Comparison of ENCODE assay signal across 1 cellular context in the genomic region with DNA sequence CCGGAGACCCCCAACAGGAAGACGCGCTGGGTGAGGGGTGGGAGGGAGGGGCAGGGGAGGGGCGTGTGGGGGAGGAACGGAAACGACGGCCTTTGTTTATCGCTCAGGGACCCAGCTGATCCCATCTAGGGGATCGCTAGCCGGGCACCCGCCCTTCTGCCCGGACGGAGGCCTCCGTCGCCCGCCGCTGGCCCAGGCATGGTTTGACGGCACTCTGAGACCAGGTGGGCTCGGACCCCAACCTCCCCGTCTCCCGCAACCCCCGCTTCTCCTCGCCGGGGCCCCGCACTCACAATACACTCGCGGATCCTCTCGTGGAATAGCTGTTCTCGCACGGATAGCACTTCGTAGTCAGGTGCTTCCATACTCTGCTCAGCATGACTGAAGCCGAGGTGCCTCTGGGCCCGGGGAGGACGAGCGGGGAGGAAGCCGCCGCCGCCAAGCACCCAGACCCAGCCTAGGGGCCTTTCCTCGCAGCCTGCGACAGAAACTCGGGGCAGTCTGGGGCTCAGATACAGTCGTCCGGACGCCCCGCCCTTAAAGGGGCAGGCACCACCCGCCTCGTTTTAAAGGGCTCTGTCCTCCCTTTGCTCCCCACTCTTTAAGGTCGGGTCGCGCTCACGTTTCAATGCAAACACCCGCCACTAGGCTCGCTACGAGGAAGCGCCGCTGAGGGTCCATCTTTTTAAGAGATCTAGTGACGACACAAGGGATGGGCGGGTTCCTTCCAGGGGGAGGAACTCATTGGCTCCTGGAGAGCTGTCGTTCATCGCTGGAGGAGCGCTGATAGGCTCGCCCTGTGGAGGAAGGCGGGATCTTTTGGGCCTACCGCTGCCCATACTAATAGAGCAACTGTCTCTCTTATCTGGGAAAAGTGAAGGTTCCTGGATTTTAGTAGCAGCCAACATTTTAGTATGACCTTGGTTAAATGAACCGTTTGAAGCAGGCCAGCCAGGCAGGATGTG.
TF ChIP-seq lines count a peak whose summit lies in the region.

A gene with protein sequence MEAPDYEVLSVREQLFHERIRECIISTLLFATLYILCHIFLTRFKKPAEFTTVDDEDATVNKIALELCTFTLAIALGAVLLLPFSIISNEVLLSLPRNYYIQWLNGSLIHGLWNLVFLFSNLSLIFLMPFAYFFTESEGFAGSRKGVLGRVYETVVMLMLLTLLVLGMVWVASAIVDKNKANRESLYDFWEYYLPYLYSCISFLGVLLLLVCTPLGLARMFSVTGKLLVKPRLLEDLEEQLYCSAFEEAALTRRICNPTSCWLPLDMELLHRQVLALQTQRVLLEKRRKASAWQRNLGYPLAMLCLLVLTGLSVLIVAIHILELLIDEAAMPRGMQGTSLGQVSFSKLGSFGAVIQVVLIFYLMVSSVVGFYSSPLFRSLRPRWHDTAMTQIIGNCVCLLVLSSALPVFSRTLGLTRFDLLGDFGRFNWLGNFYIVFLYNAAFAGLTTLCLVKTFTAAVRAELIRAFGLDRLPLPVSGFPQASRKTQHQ (minus strand): TSS at position 657 of the 965 bp plus-strand sequence. CDS start 292 bp downstream, at position 365.

TF ChIP-seq in HepG2, 621 proteins besides CTCF, POLR2A, EP300 and RAD21 (continued from another document and continues in another):
- TF ChIP-seq, protein P1, sequence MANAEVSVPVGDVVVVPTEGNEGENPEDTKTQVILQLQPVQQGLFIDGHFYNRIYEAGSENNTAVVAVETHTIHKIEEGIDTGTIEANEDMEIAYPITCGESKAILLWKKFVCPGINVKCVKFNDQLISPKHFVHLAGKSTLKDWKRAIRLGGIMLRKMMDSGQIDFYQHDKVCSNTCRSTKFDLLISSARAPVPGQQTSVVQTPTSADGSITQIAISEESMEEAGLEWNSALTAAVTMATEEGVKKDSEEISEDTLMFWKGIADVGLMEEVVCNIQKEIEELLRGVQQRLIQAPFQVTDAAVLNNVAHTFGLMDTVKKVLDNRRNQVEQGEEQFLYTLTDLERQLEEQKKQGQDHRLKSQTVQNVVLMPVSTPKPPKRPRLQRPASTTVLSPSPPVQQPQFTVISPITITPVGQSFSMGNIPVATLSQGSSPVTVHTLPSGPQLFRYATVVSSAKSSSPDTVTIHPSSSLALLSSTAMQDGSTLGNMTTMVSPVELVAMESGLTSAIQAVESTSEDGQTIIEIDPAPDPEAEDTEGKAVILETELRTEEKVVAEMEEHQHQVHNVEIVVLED (CRISPR knock-in tag; IDR thresholded peaks at IDR 0.05; ENCODE audit: borderline replicate concordance): peak; percentile 71; the same call in 1 of the 2 replicates
- no peak for TF ChIP-seq ZNF354B (CRISPR knock-in tag; IDR thresholded peaks at IDR 0.05)
- peak; percentile 47; the same call in 1 of the 2 replicates for TF ChIP-seq GATAD1 (CRISPR knock-in tag; IDR thresholded peaks at IDR 0.05)
- no peak for TF ChIP-seq ZNF816 (CRISPR knock-in tag; IDR thresholded peaks at IDR 0.05; ENCODE audit: borderline replicate concordance)
- TF ChIP-seq NFE2 (CRISPR knock-in tag; IDR thresholded peaks at IDR 0.05): no peak
- TF ChIP-seq, protein P2, sequence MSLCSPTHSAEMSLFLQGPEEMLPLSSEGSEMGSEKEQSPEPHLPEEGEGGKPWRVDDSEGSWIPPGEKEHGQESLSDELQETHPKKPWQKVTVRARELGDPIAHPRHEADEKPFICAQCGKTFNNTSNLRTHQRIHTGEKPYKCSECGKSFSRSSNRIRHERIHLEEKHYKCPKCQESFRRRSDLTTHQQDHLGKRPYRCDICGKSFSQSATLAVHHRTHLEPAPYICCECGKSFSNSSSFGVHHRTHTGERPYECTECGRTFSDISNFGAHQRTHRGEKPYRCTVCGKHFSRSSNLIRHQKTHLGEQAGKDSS (CRISPR knock-in tag; IDR thresholded peaks at IDR 0.05; ENCODE audit: borderline replicate concordance, low read depth): no peak
- 0 out of 2 replicates have a peak, but pooled peaks have one; percentile 34 for TF ChIP-seq SP4 (CRISPR knock-in tag; IDR thresholded peaks at IDR 0.05)
- TF ChIP-seq KLF12 (CRISPR knock-in tag; IDR thresholded peaks at IDR 0.05; ENCODE audit: borderline replicate concordance): 0 out of 2 replicates have a peak, but pooled peaks have one; percentile 25
- TF ChIP-seq KAT2B (IDR thresholded peaks at IDR 0.05; ENCODE audit: borderline replicate concordance, low read depth, low read length): no peak
- no peak for TF ChIP-seq ZNF768 (CRISPR knock-in tag; IDR thresholded peaks at IDR 0.05)
- TF ChIP-seq SSRP1 (CRISPR knock-in tag; IDR thresholded peaks at IDR 0.05): no peak
- no peak for TF ChIP-seq ZNF766 (CRISPR knock-in tag; IDR thresholded peaks at IDR 0.05; ENCODE audit: borderline replicate concordance)
- TF ChIP-seq U2AF1 (optimal IDR thresholded peaks at IDR 0.05; ENCODE audit: low read depth, low read length): no peak
- peak; percentile 10; the same call in 1 of the 2 replicates for TF ChIP-seq CHD2 (IDR thresholded peaks at IDR 0.05; ENCODE audit: low read depth, low read length)
- TF ChIP-seq, protein P3, sequence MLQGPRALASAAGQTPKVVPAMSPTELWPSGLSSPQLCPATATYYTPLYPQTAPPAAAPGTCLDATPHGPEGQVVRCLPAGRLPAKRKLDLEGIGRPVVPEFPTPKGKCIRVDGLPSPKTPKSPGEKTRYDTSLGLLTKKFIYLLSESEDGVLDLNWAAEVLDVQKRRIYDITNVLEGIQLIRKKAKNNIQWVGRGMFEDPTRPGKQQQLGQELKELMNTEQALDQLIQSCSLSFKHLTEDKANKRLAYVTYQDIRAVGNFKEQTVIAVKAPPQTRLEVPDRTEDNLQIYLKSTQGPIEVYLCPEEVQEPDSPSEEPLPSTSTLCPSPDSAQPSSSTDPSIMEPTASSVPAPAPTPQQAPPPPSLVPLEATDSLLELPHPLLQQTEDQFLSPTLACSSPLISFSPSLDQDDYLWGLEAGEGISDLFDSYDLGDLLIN (CRISPR knock-in tag; IDR thresholded peaks at IDR 0.05; ENCODE audit: borderline replicate concordance): 0 out of 2 replicates have a peak, but pooled peaks have one; percentile 35
- TF ChIP-seq MED1 (CRISPR knock-in tag; IDR thresholded peaks at IDR 0.05): no peak
- TF ChIP-seq, protein P4, sequence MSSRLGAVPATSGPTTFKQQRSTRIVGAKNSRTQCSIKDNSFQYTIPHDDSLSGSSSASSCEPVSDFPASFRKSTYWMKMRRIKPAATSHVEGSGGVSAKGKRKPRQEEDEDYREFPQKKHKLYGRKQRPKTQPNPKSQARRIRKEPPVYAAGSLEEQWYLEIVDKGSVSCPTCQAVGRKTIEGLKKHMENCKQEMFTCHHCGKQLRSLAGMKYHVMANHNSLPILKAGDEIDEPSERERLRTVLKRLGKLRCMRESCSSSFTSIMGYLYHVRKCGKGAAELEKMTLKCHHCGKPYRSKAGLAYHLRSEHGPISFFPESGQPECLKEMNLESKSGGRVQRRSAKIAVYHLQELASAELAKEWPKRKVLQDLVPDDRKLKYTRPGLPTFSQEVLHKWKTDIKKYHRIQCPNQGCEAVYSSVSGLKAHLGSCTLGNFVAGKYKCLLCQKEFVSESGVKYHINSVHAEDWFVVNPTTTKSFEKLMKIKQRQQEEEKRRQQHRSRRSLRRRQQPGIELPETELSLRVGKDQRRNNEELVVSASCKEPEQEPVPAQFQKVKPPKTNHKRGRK (CRISPR knock-in tag; IDR thresholded peaks at IDR 0.05): no peak
- 0 out of 2 replicates have a peak, but pooled peaks have one; percentile 37 for TF ChIP-seq ZNF335 (CRISPR knock-in tag; IDR thresholded peaks at IDR 0.05)
- no peak for TF ChIP-seq ZNF143 (CRISPR knock-in tag; IDR thresholded peaks at IDR 0.05)
- TF ChIP-seq FLYWCH1 (CRISPR knock-in tag; IDR thresholded peaks at IDR 0.05): no peak
- TF ChIP-seq, protein P5, sequence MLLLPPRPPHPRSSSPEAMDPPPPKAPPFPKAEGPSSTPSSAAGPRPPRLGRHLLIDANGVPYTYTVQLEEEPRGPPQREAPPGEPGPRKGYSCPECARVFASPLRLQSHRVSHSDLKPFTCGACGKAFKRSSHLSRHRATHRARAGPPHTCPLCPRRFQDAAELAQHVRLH (CRISPR knock-in tag; IDR thresholded peaks at IDR 0.05; ENCODE audit: borderline replicate concordance, low read depth): peak; percentile 88; the same call in 1 of the 2 replicates
- TF ChIP-seq ZNF510 (CRISPR knock-in tag; IDR thresholded peaks at IDR 0.05; ENCODE audit: low read depth): no peak
- TF ChIP-seq JUN (CRISPR knock-in tag; IDR thresholded peaks at IDR 0.05): no peak
- TF ChIP-seq, protein P6, sequence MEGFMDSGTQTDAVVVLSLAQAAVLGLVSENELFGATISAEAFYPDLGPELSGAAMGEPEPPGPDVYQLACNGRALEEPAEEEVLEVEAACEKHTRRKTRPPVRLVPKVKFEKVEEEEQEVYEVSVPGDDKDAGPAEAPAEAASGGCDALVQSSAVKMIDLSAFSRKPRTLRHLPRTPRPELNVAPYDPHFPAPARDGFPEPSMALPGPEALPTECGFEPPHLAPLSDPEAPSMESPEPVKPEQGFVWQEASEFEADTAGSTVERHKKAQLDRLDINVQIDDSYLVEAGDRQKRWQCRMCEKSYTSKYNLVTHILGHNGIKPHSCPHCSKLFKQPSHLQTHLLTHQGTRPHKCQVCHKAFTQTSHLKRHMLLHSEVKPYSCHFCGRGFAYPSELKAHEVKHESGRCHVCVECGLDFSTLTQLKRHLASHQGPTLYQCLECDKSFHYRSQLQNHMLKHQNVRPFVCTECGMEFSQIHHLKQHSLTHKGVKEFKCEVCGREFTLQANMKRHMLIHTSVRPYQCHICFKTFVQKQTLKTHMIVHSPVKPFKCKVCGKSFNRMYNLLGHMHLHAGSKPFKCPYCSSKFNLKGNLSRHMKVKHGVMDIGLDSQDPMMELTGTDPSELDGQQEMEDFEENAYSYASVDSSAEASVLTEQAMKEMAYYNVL (CRISPR knock-in tag; IDR thresholded peaks at IDR 0.05; ENCODE audit: borderline replicate concordance): no peak
- TF ChIP-seq, protein P7, sequence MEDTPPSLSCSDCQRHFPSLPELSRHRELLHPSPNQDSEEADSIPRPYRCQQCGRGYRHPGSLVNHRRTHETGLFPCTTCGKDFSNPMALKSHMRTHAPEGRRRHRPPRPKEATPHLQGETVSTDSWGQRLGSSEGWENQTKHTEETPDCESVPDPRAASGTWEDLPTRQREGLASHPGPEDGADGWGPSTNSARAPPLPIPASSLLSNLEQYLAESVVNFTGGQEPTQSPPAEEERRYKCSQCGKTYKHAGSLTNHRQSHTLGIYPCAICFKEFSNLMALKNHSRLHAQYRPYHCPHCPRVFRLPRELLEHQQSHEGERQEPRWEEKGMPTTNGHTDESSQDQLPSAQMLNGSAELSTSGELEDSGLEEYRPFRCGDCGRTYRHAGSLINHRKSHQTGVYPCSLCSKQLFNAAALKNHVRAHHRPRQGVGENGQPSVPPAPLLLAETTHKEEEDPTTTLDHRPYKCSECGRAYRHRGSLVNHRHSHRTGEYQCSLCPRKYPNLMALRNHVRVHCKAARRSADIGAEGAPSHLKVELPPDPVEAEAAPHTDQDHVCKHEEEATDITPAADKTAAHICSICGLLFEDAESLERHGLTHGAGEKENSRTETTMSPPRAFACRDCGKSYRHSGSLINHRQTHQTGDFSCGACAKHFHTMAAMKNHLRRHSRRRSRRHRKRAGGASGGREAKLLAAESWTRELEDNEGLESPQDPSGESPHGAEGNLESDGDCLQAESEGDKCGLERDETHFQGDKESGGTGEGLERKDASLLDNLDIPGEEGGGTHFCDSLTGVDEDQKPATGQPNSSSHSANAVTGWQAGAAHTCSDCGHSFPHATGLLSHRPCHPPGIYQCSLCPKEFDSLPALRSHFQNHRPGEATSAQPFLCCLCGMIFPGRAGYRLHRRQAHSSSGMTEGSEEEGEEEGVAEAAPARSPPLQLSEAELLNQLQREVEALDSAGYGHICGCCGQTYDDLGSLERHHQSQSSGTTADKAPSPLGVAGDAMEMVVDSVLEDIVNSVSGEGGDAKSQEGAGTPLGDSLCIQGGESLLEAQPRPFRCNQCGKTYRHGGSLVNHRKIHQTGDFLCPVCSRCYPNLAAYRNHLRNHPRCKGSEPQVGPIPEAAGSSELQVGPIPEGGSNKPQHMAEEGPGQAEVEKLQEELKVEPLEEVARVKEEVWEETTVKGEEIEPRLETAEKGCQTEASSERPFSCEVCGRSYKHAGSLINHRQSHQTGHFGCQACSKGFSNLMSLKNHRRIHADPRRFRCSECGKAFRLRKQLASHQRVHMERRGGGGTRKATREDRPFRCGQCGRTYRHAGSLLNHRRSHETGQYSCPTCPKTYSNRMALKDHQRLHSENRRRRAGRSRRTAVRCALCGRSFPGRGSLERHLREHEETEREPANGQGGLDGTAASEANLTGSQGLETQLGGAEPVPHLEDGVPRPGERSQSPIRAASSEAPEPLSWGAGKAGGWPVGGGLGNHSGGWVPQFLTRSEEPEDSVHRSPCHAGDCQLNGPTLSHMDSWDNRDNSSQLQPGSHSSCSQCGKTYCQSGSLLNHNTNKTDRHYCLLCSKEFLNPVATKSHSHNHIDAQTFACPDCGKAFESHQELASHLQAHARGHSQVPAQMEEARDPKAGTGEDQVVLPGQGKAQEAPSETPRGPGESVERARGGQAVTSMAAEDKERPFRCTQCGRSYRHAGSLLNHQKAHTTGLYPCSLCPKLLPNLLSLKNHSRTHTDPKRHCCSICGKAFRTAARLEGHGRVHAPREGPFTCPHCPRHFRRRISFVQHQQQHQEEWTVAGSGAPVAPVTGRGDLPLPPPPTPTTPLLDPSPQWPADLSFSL (CRISPR knock-in tag; IDR thresholded peaks at IDR 0.05): no peak
- TF ChIP-seq KAT7 (CRISPR knock-in tag; IDR thresholded peaks at IDR 0.05; ENCODE audit: borderline replicate concordance): no peak
- TF ChIP-seq SMAD3 (CRISPR knock-in tag; IDR thresholded peaks at IDR 0.05): peak; percentile 77; the same call in 1 of the 2 replicates
- peak; percentile 70; the same call in 1 of the 2 replicates for TF ChIP-seq ZNF296 (CRISPR knock-in tag; conservative IDR thresholded peaks at IDR 0.05)
- TF ChIP-seq, protein P8, sequence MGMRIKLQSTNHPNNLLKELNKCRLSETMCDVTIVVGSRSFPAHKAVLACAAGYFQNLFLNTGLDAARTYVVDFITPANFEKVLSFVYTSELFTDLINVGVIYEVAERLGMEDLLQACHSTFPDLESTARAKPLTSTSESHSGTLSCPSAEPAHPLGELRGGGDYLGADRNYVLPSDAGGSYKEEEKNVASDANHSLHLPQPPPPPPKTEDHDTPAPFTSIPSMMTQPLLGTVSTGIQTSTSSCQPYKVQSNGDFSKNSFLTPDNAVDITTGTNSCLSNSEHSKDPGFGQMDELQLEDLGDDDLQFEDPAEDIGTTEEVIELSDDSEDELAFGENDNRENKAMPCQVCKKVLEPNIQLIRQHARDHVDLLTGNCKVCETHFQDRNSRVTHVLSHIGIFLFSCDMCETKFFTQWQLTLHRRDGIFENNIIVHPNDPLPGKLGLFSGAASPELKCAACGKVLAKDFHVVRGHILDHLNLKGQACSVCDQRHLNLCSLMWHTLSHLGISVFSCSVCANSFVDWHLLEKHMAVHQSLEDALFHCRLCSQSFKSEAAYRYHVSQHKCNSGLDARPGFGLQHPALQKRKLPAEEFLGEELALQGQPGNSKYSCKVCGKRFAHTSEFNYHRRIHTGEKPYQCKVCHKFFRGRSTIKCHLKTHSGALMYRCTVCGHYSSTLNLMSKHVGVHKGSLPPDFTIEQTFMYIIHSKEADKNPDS (CRISPR knock-in tag; IDR thresholded peaks at IDR 0.05): no peak
- TF ChIP-seq SIN3B (IDR thresholded peaks at IDR 0.05; ENCODE audit: low read length): no peak
- no peak for TF ChIP-seq ZNF432 (CRISPR knock-in tag; IDR thresholded peaks at IDR 0.05; ENCODE audit: borderline replicate concordance)
- TF ChIP-seq TCF7 (IDR thresholded peaks at IDR 0.05; ENCODE audit: low read depth): no peak
- TF ChIP-seq PHB2 (IDR thresholded peaks at IDR 0.05; ENCODE audit: partially characterized antibody): no peak
- TF ChIP-seq ZNF530 (CRISPR knock-in tag; IDR thresholded peaks at IDR 0.05; ENCODE audit: low read depth): no peak
- no peak for TF ChIP-seq ZC3H4 (CRISPR knock-in tag; IDR thresholded peaks at IDR 0.05; ENCODE audit: borderline replicate concordance)
- peak; percentile 67 for TF ChIP-seq HDAC1 (CRISPR knock-in tag; IDR thresholded peaks at IDR 0.05)
- TF ChIP-seq ZEB1 (IDR thresholded peaks at IDR 0.05; ENCODE audit: insufficient replicate concordance, low read depth): no peak
- TF ChIP-seq FOXJ3 (CRISPR knock-in tag; IDR thresholded peaks at IDR 0.05; ENCODE audit: borderline replicate concordance): peak; percentile 50; the same call in 1 of the 2 replicates
